Comparison of ENCODE assay signal across 7 cellular contexts in genomic region chr19:849195-849594, GRCh38. TPM values are rescaled to one million over a fixed set of nuclear protein-coding genes. Genes with fewer than 3 reads are reported as not detected.
"Had no signal": no experiment of that assay in that cellular context is flagged by ENCODE, and none has a peak within 500 bp of the region (broad histone marks: within the 10 kb centered on the region; RNA-seq: fewer than 3 reads in every experiment).

No MANE protein-coding gene starts in this region.

RNA-seq across cellular contexts. Expression of gene ELANE, which starts 2.9 kb away (rescaled TPM):
- total RNA-seq: MCF 10A, PC-3, Peyer's patch, SJCRH30, SK-MEL-5 had no signal

RNA-seq across cellular contexts. Expression of gene PRTN3, which starts 8.4 kb away (rescaled TPM):
- total RNA-seq: LHCN-M2, MCF 10A, Peyer's patch, Right ventricle myocardium inferior, SJCRH30, SK-MEL-5 had no signal

RNA-seq across cellular contexts. Expression of gene CFD, which starts 10.3 kb away (rescaled TPM):
- total RNA-seq: LHCN-M2 had no signal

RNA-seq across cellular contexts. Expression of gene AZU1, which starts 21.6 kb away (rescaled TPM):
- total RNA-seq: LHCN-M2, MCF 10A, PC-3, Peyer's patch, Right ventricle myocardium inferior, SJCRH30, SK-MEL-5 had no signal

RNA-seq across cellular contexts. Expression of gene PLPPR3, which starts 27.4 kb away (rescaled TPM):
- total RNA-seq: LHCN-M2, MCF 10A, PC-3, Peyer's patch, Right ventricle myocardium inferior, SJCRH30 had no signal
